In genomic region chr14:20683896-20684661, GRCh38 we compare ENCODE assay signal across 8 cellular contexts. TPM values are rescaled to one million over a fixed set of nuclear protein-coding genes. Genes with fewer than 3 reads are reported as not detected.
A peak's percentile ranks its signal among the peaks of the same experiment; 100 is the strongest.
DNase-seq lines count a peak whose midpoint lies in the region; ATAC-seq, FAIRE-seq and TF ChIP-seq lines count a peak whose summit lies in the region.

Gene RNASE4, plus strand, starts transcription at chr14:20684560. Its CDS starts 14,812 bp downstream, at chr14:20699372.

- 1% methylated on average over 17 of the region's 42 CpGs for WGBS in HepG2 (ENCODE audit: low lambda C conversion rate)

- TF ChIP-seq CTCF in HepG2 (CRISPR knock-in tag; IDR thresholded peaks at IDR 0.05) = peak; percentile 34

- peak within 1 kb of the TSS; percentile 97 for H3K27ac ChIP-seq in HepG2 (ENCODE audit: extremely low read length, insufficient read depth, low read length)

- H3K36me3 ChIP-seq in HepG2 (replicated peaks in 1 of 2; ENCODE audit: control insufficient read depth in 1 of 2, insufficient read depth in 2 of 2, low read length in 2 of 2) = no peaks in the 10 kb centered on the region; a peak in 2 of 5 replicates

- TF ChIP-seq RAD21 in HepG2 (CRISPR knock-in tag; IDR thresholded peaks at IDR 0.05) = peak; percentile 46; the same call in 1 of the 2 replicates

- FAIRE-seq in HepG2 (lab: Jason Lieb, UNC) = peak; percentile 21

- POLR2A ChIA-PET in HepG2 (lab: Yijun Ruan, JAX) = interaction anchor here (0.6 to 8.9 kb wide), 18 partner anchors 8 to 827 kb away, joined by 3 to 141 read pairs (median 8); partner anchors contain the start of genes APEX1, ARHGEF40, OSGEP and PARP2

- CTCF ChIA-PET in HepG2 (lab: Yijun Ruan, JAX; ENCODE audit: low intra/inter-chr PET ratio, low total read pairs) = interaction anchor here (1.1 to 1.5 kb wide), 2 partner anchors 12 to 75 kb away, joined by 3 read pairs; no protein-coding TSS in a partner anchor

- BruUV-seq in HepG2 (replicated peaks; lab: Mats Ljungman, UMichigan) = no TSS peak

- H3K9me3 ChIP-seq in HepG2 (ENCODE audit: low read length) = no peaks in the 10 kb centered on the region

- TF ChIP-seq EP300 in HepG2 (IDR thresholded peaks at IDR 0.05; ENCODE audit: low read depth in 2 of 2, low read length in 2 of 2) (peak in 1 of 2 experiments; percentile 29; a peak in 2 of 4 replicates), HepG2 (CRISPR knock-in tag; IDR thresholded peaks at IDR 0.05; ENCODE audit: borderline replicate concordance) (no peak; the same call in 1 of the 2 replicates)

- DNase-seq in NCI-H446 (lab: John Stamatoyannopoulos, UW) = peak; percentile 91 to 92
- DNase-seq in activated CD4-positive, alpha-beta T cell treated with anti-CD3 and anti-CD28 coated beads, Interleukin-2, amount 50 U/mL, for 1 hour = peak; percentile 78
- DNase-seq in dedifferentiated amniotic fluid mesenchymal stem cell (ENCODE audit: extremely low spot score) = peak; percentile 89
- DNase-seq in HepG2 (ENCODE audit: low spot score) = peak; percentile 85
- peak; percentile 83 to 84 for DNase-seq in stimulated activated CD4-positive, alpha-beta T cell treated with anti-CD3 and anti-CD28 coated beads, Interleukin-2, amount 100 ng/mL, for 24 hours

- H3K4me2 ChIP-seq in HepG2 (ENCODE audit: low read depth, low read length) = peak within 1 kb of the TSS; percentile 96

- intact Hi-C loops in HepG2 (cut with micrococcal nuclease; ENCODE audit: unreplicated experiment) = loop anchor here (1.0 to 5.0 kb wide), 2 partner anchors 223 to 373 kb away; partner anchors contain the start of genes PIP4P1 and RNASE8

- peak within 1 kb of the TSS; percentile 95 for H3K9ac ChIP-seq in HepG2 (ENCODE audit: insufficient read depth, low read depth, low read length)

- in situ Hi-C loops in HepG2 (cut with HindIII; ENCODE audit: extremely low pct_ligation_motif_present, low pct_unique_long_range_greater_than_20kb) = loop anchor here (5.0 to 10.0 kb wide), 3 partner anchors 52 to 359 kb away; partner anchors contain the start of gene PIP4P1

- peaks cover 39% of the 10 kb centered on the region for H3K79me2 ChIP-seq in HepG2 (ENCODE audit: insufficient read depth, low read length)

- peak; percentile 27 for TF ChIP-seq POLR2A in GM10847 (IDR thresholded peaks at IDR 0.05; ENCODE audit: extremely low read depth, insufficient read length)
- TF ChIP-seq POLR2A in HepG2 (IDR thresholded peaks at IDR 0.05; ENCODE audit: insufficient read depth in 1 of 2, low read depth in 2 of 2, low read length in 2 of 2) = peak; percentile 85 to 89

- ATAC-seq in HG02642 (IDR thresholded peaks at IDR 0.05; ENCODE audit: poor library complexity, unreplicated experiment) = peak; percentile 32
- ATAC-seq in HepG2 = peak; percentile 29
- no peak for ATAC-seq in GM21526 (IDR thresholded peaks at IDR 0.05; ENCODE audit: low FRiP score, unreplicated experiment)

- peaks cover 0 to 5% of the 10 kb centered on the region in 2 experiments; a peak in 1 of 5 replicates for H3K27me3 ChIP-seq in HepG2 (ENCODE audit: control insufficient read depth in 1 of 2, insufficient read depth in 2 of 2, low read length in 2 of 2)

- H3K4me1 ChIP-seq in HepG2 (ENCODE audit: insufficient read depth, low read length) = peaks cover 31% of the 10 kb centered on the region

- H4K20me1 ChIP-seq in HepG2 (ENCODE audit: insufficient read depth, low read length) = no peaks in the 10 kb centered on the region; the same call in 1 of the 2 replicates

- H2AFZ ChIP-seq in HepG2 (ENCODE audit: low read length) = peak within 1 kb of the TSS; percentile 35

- peak within 1 kb of the TSS; percentile 83 to 89 (median 89) for H3K4me3 ChIP-seq in HepG2 (replicated peaks in 1 of 3; ENCODE audit: insufficient read depth in 1 of 3, low read depth in 2 of 3, low read length in 3 of 3)

TF ChIP-seq in HepG2, 621 proteins besides CTCF, POLR2A, EP300 and RAD21 (continues in another document):
- TF ChIP-seq BCL6 (CRISPR knock-in tag; IDR thresholded peaks at IDR 0.05) (peak; percentile 30), ZNF138 (CRISPR knock-in tag; IDR thresholded peaks at IDR 0.05; ENCODE audit: low read depth) (no peak), ZNF251 (CRISPR knock-in tag; IDR thresholded peaks at IDR 0.05) (no peak), ZNF496 (CRISPR knock-in tag; IDR thresholded peaks at IDR 0.05; ENCODE audit: insufficient replicate concordance) (no peak), MEF2D (CRISPR knock-in tag; IDR thresholded peaks at IDR 0.05) (no peak; the same call in 1 of the 2 replicates), FIP1L1 (IDR thresholded peaks at IDR 0.05; ENCODE audit: borderline replicate concordance, insufficient read depth, low read depth, low read length) (0 out of 2 replicates have a peak, but pooled peaks have one; percentile 91), ATM (IDR thresholded peaks at IDR 0.05; ENCODE audit: borderline replicate concordance) (0 out of 2 replicates have a peak, but pooled peaks have one; percentile 27), ZNF552 (CRISPR knock-in tag; IDR thresholded peaks at IDR 0.05; ENCODE audit: borderline replicate concordance) (no peak; the same call in 1 of the 2 replicates), TBL1XR1 (IDR thresholded peaks at IDR 0.05; ENCODE audit: borderline replicate concordance, low read length, partially characterized antibody) (no peak), ZNF142 (CRISPR knock-in tag; IDR thresholded peaks at IDR 0.05) (peak; percentile 67; the same call in 1 of the 2 replicates), ARNTL (CRISPR knock-in tag; IDR thresholded peaks at IDR 0.05) (peak; percentile 12; the same call in 1 of the 2 replicates), SMAD1 (CRISPR knock-in tag; IDR thresholded peaks at IDR 0.05; ENCODE audit: borderline replicate concordance, low read depth) (no peak)

RNA-seq across cellular contexts. Expression of gene RNASE4, which starts in this region (rescaled TPM):
- total RNA-seq in HepG2 (2016; rRNA removed; fragmentation: Illumina TruSeq; extraction: Trizol) = 72.6 and 109 TPM in 2 replicates
- 10.9 and 11.4 TPM in 2 replicates for total RNA-seq in HepG2 (2016; cell fraction: cytosol; rRNA removed; fragmentation: Illumina TruSeq; extraction: Trizol; ENCODE audit: low read depth)
- total RNA-seq in HepG2 (2016; cell fraction: insoluble cytoplasmic fraction; rRNA removed; fragmentation: Illumina TruSeq; extraction: Trizol) = 67.4 and 98.7 TPM in 2 replicates
- total RNA-seq in HepG2 (2016; cell fraction: membrane; rRNA removed; fragmentation: Illumina TruSeq; extraction: Trizol) = 28.9 and 30.2 TPM in 2 replicates
- total RNA-seq in HepG2 (2016; cell fraction: nucleus; rRNA removed; fragmentation: Illumina TruSeq; extraction: Trizol) = 95.6 and 108 TPM in 2 replicates
- 983 and 1,053 TPM in 2 replicates for polyA plus RNA-seq in HepG2 (2011; rRNA removed)
- polyA plus RNA-seq in HepG2 (2011; cell fraction: cytosol; rRNA removed) = 857 and 1,050 TPM in 2 replicates
- polyA plus RNA-seq in HepG2 (2011; cell fraction: nucleus; rRNA removed) = 311 and 364 TPM in 2 replicates
- polyA plus RNA-seq in HepG2 (2012) = 204 and 361 TPM in 2 replicates
- 16.1 and 18.9 TPM in 2 replicates for polyA plus RNA-seq in HepG2 (2016; cell fraction: cytosol; fragmentation: Illumina TruSeq; extraction: Trizol; ENCODE audit: low read depth)
- 74.2 and 86.3 TPM in 2 replicates for polyA plus RNA-seq in HepG2 (2016; cell fraction: insoluble cytoplasmic fraction; fragmentation: Illumina TruSeq; extraction: Trizol; ENCODE audit: low read depth)
- polyA plus RNA-seq in HepG2 (2016; cell fraction: membrane; fragmentation: Illumina TruSeq; extraction: Trizol; ENCODE audit: low read depth) = 32.5 and 32.6 TPM in 2 replicates
- 155 and 191 TPM in 2 replicates for polyA plus RNA-seq in HepG2 (2016; cell fraction: nucleus; fragmentation: Illumina TruSeq; extraction: Trizol; ENCODE audit: insufficient read depth, low read depth)
- 8.4 and 784 TPM in 2 replicates for polyA minus RNA-seq in HepG2 (2011; rRNA and poly(A)+ RNA removed; ENCODE audit: low replicate concordance)
- 239 and 293 TPM in 2 replicates for polyA minus RNA-seq in HepG2 (2011; cell fraction: cytosol; rRNA and poly(A)+ RNA removed)
- polyA minus RNA-seq in HepG2 (2011; cell fraction: nucleus; rRNA and poly(A)+ RNA removed) = 93.9 and 153 TPM in 2 replicates
